29 cellular contexts compared by ENCODE assay signal in the genomic region with DNA sequence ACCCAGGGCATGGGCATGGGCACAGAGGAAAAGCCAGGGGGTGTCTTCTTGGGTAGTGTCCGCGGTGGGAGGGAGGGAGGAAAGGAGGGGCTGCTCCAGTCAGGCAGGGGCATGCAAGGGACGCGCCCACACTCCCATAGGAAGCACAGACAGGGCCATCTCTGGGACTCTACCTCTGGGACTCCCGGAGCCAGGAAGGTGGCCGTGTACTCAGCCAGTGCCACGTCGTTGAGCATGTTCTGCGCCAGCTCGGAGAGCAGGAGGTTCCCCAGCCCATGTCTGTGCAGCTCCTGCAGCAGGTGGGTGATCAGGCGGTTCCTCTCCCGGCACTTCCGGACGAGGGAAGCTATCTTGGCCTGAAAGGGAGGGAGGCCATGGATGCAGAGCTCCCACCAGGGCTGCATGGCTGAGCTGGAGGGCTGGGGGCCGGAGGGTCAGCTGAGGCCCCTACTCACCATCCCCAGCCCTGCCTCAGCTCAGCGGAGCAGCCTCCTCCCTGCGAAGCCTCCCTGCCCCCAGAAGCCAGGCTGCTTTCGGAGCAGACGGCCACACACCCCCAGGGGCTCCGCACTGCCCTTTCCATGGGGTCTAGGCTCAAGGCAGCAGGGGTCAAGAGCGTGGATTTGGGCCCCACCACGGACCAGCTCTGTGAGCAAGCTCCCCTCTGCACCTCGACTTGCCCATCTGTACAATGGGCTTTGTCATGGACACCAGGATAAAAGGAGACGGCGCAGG. TPM values are rescaled to one million over a fixed set of nuclear protein-coding genes. Genes with fewer than 3 reads are reported as not detected.
A peak's percentile ranks its signal among the peaks of the same experiment; 100 is the strongest.
DNase-seq lines count a peak whose midpoint lies in the region; ATAC-seq, FAIRE-seq and TF ChIP-seq lines count a peak whose summit lies in the region.
"Had no signal": no experiment of that assay in that cellular context is flagged by ENCODE, and none has a peak within 500 bp of the region (broad histone marks: within the 10 kb centered on the region; RNA-seq: fewer than 3 reads in every experiment).

No MANE protein-coding gene starts in this region.

- H3K4me3 ChIP-seq in right cardiac atrium (ENCODE audit: low read length) = no peak overlapping the region
- H3K4me3 ChIP-seq in WERI-Rb-1 (ENCODE audit: low read depth, low read length) = no peak overlapping the region
- no peak overlapping the region for H3K4me3 ChIP-seq in spleen
- H3K4me3 ChIP-seq in left lung = no peak overlapping the region
- H3K4me3 ChIP-seq: GM23338 had no signal

- peaks cover 29% of the 10 kb centered on the region for H3K27me3 Mint-ChIP-seq in type B pancreatic cell

- no peak for TF ChIP-seq POLR2A in spleen (IDR thresholded peaks at IDR 0.05)

- 82% methylated on average over 25 of the region's 25 CpGs for WGBS in right cardiac atrium
- WGBS in spleen, 5 donors = 74 to 85% (median 82%) methylated on average over 19 to 25 of the region's 25 CpGs

- H3K4me1 Mint-ChIP-seq in type B pancreatic cell (ENCODE audit: unreplicated experiment) = no peaks in the 10 kb centered on the region
- H3K4me1 Mint-ChIP-seq: CD8-positive, alpha-beta memory T cell; IgD-negative memory B cell had no signal

- H3K9me3 ChIP-seq in right cardiac atrium (ENCODE audit: control insufficient read depth, low read length) (no peaks in the 10 kb centered on the region), WERI-Rb-1 (ENCODE audit: severe bottlenecking) (no peaks in the 10 kb centered on the region), spleen (no peaks in the 10 kb centered on the region), left lung (no peaks in the 10 kb centered on the region)

- no peaks in the 10 kb centered on the region for H3K36me3 Mint-ChIP-seq in type B pancreatic cell
- H3K36me3 Mint-ChIP-seq: CD8-positive, alpha-beta memory T cell; IgD-negative memory B cell had no signal

- H3K36me3 ChIP-seq in WERI-Rb-1 = no peaks in the 10 kb centered on the region
- no peaks in the 10 kb centered on the region for H3K36me3 ChIP-seq in spleen
- no peaks in the 10 kb centered on the region for H3K36me3 ChIP-seq in left lung

- intact Hi-C loops in left ventricle myocardium superior (cut with micrococcal nuclease) (no loop called here), right cardiac atrium (cut with DNase I) (no loop called here), spleen (cut with DNase I; ENCODE audit: low total_unique reads) (no loop called here), left lung (cut with DNase I) (no loop called here)

- H3K27me3 ChIP-seq in right cardiac atrium (ENCODE audit: control insufficient read depth, insufficient read depth) = no peaks in the 10 kb centered on the region
- no peaks in the 10 kb centered on the region for H3K27me3 ChIP-seq in WERI-Rb-1 (ENCODE audit: insufficient read depth, low read depth, severe bottlenecking)
- peaks cover 0 to 67% (median 15%) of the 10 kb centered on the region in 7 donors for H3K27me3 ChIP-seq in spleen (replicated peaks in 1 of 7)
- peaks cover 0 to 36% of the 10 kb centered on the region in 2 donors for H3K27me3 ChIP-seq in left lung

- H3K9me3 Mint-ChIP-seq in type B pancreatic cell = no peaks in the 10 kb centered on the region
- H3K9me3 Mint-ChIP-seq: CD8-positive, alpha-beta memory T cell; GM23338; IgD-negative memory B cell had no signal

- ATAC-seq in left ventricle myocardium superior (no peak), right cardiac atrium (no peak), left lung (no peak)
- ATAC-seq: GM23338, HCT116 had no signal

- no peak overlapping the region for H3K27ac Mint-ChIP-seq in type B pancreatic cell
- H3K27ac Mint-ChIP-seq: CD8-positive, alpha-beta memory T cell; GM23338; IgD-negative memory B cell had no signal

- DNase-seq in left ventricle myocardium superior (peak; percentile 12), right cardiac atrium (no peak), WERI-Rb-1 (peak; percentile 4), islet precursor cell (peak; percentile 32), spleen (peak; percentile 54), frontal cortex (ENCODE audit: low spot score in 2 of 2) (no peak), type B pancreatic cell (ENCODE audit: extremely low spot score, unreplicated experiment) (no peak), left lung (no peak)
- DNase-seq: AML-193; Calu3; CD8-positive, alpha-beta memory T cell; DMS153; Kasumi-1; NCI-H1694; NCI-H2081 treated with DMSO at 0.1 percent for 48 hours; NCI-H2171 treated with DMSO at 0.1 percent for 48 hours; NCI-H524 treated with DMSO at 0.1 percent for 48 hours; NCI-H82; OCI-M1; Right ventricle myocardium superior had no signal

- no peak overlapping the region for H3K4me3 Mint-ChIP-seq in type B pancreatic cell
- H3K4me3 Mint-ChIP-seq: CD8-positive, alpha-beta memory T cell; GM23338; IgD-negative memory B cell had no signal

- TF ChIP-seq CTCF in WERI-Rb-1 (IDR thresholded peaks at IDR 0.05; ENCODE audit: low read depth, low read length) = no peak
- TF ChIP-seq CTCF in spleen (IDR thresholded peaks at IDR 0.05 in 8 of 11, conservative IDR thresholded peaks at IDR 0.05 in 3 of 11) = no peak
- TF ChIP-seq CTCF in type B pancreatic cell (conservative IDR thresholded peaks at IDR 0.05) = no peak
- TF ChIP-seq CTCF in left lung (IDR thresholded peaks at IDR 0.05) = no peak

- no peak for FAIRE-seq in frontal cortex (lab: Jason Lieb, UNC)
- FAIRE-seq: G401.6, GM12892 had no signal

- H3K27ac ChIP-seq in right cardiac atrium (ENCODE audit: low read length) (no peak overlapping the region), WERI-Rb-1 (no peak overlapping the region), spleen (no peak overlapping the region), left lung (no peak overlapping the region)
- H3K27ac ChIP-seq: C4-2B had no signal

- H3K4me1 ChIP-seq in right cardiac atrium (ENCODE audit: control insufficient read depth, insufficient read depth, low read length) (no peaks in the 10 kb centered on the region), spleen (no peaks in the 10 kb centered on the region), left lung (no peaks in the 10 kb centered on the region)

RNA-seq across cellular contexts. Expression of gene C4orf50, which starts 44.6 kb away (rescaled TPM):
- total RNA-seq in left ventricle myocardium superior (0.02 TPM), right cardiac atrium (under 1 TPM in 2 of 4 donors, not detected in 2; 0.03 TPM), spleen (1 to 10 TPM in 1 of 7 donors, under 1 TPM in 6; 0.20 to 2.5 (median 0.60) TPM), frontal cortex (12.2 TPM), type B pancreatic cell (ENCODE audit: low replicate concordance) (0.19 and 0.52 TPM in 2 replicates), left lung (under 1 TPM; 0.03 to 0.10 TPM)
- polyA plus RNA-seq in right cardiac atrium (0.02 TPM), spleen (under 1 TPM; 0.02 to 0.03 (median 0.02) TPM)
- total RNA-seq: Calu3, HT1080, MCF 10A, Right ventricle myocardium superior had no signal
- polyA plus RNA-seq: AG04450, IgD-negative memory B cell had no signal

Comparison
In these comparisons a context has a peak if more than half of its experiments do, and no peak if none do; other contexts are left out.
1. DNase-seq: peak in left ventricle myocardium superior (single experiment), WERI-Rb-1 (single experiment), islet precursor cell (single experiment) and spleen (single experiment); none in right cardiac atrium (0 of 3), frontal cortex (0 of 2), type B pancreatic cell (single experiment) and left lung (0 of 2).